In the genomic region with DNA sequence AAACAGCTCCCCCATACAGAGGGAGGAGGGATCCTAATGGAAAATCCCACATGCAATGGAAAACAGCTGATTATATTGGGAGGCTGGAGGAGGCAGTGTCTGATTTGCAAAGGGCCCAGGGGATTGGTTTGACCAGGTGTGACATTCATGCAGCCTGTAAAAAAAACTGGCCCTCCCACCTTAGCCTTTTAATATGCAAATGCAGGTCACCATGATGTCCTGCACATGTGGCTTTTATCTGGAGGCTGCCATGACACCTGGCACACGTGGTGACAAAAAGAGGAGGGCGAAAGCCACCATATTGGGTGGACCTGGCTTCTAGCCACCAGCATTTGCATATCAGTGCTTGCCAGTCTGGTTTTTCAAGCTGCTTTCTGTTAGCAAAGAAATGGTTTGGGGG, we compare ENCODE assay signal across 1 cellular context.
TF ChIP-seq lines count a peak whose summit lies in the region.

No MANE protein-coding gene starts in this region.

TF ChIP-seq in K562, 482 proteins besides CTCF, POLR2A, EP300 and RAD21:
- TF ChIP-seq, protein P1, sequence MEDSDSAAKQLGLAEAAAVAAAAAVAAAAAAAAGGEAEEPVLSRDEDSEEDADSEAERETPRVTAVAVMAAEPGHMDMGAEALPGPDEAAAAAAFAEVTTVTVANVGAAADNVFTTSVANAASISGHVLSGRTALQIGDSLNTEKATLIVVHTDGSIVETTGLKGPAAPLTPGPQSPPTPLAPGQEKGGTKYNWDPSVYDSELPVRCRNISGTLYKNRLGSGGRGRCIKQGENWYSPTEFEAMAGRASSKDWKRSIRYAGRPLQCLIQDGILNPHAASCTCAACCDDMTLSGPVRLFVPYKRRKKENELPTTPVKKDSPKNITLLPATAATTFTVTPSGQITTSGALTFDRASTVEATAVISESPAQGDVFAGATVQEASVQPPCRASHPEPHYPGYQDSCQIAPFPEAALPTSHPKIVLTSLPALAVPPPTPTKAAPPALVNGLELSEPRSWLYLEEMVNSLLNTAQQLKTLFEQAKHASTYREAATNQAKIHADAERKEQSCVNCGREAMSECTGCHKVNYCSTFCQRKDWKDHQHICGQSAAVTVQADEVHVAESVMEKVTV (CRISPR knock-in tag; IDR thresholded peaks at IDR 0.05): no peak
- TF ChIP-seq MXI1 (IDR thresholded peaks at IDR 0.05; ENCODE audit: low read depth, low read length): peak; percentile 55
- 0 out of 2 replicates have a peak, but pooled peaks have one; percentile 19 for TF ChIP-seq HCFC1 (IDR thresholded peaks at IDR 0.05; ENCODE audit: low read depth, low read length)
- TF ChIP-seq NCOR1 (IDR thresholded peaks at IDR 0.05): no peak
- 0 out of 2 replicates have a peak, but pooled peaks have one; percentile 3 for TF ChIP-seq ILK (tag; IDR thresholded peaks at IDR 0.05; ENCODE audit: borderline replicate concordance, low read depth)
- TF ChIP-seq, protein P2, sequence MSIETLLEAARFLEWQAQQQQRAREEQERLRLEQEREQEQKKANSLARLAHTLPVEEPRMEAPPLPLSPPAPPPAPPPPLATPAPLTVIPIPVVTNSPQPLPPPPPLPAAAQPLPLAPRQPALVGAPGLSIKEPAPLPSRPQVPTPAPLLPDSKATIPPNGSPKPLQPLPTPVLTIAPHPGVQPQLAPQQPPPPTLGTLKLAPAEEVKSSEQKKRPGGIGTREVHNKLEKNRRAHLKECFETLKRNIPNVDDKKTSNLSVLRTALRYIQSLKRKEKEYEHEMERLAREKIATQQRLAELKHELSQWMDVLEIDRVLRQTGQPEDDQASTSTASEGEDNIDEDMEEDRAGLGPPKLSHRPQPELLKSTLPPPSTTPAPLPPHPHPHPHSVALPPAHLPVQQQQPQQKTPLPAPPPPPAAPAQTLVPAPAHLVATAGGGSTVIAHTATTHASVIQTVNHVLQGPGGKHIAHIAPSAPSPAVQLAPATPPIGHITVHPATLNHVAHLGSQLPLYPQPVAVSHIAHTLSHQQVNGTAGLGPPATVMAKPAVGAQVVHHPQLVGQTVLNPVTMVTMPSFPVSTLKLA (conservative IDR thresholded peaks at IDR 0.05): peak; percentile 15 to 53; a peak in 2 of 4 replicates
- TF ChIP-seq ELF1 (tag; IDR thresholded peaks at IDR 0.05): no peak
- TF ChIP-seq, protein P3, sequence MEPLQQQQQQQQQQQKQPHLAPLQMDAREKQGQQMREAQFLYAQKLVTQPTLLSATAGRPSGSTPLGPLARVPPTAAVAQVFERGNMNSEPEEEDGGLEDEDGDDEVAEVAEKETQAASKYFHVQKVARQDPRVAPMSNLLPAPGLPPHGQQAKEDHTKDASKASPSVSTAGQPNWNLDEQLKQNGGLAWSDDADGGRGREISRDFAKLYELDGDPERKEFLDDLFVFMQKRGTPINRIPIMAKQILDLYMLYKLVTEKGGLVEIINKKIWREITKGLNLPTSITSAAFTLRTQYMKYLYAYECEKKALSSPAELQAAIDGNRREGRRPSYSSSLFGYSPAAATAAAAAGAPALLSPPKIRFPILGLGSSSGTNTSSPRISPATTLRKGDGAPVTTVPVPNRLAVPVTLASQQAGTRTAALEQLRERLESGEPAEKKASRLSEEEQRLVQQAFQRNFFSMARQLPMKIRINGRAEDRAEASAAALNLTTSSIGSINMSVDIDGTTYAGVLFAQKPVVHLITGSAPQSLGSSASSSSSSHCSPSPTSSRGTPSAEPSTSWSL (CRISPR knock-in tag; IDR thresholded peaks at IDR 0.05; ENCODE audit: borderline replicate concordance): no peak
- TF ChIP-seq, protein P4, sequence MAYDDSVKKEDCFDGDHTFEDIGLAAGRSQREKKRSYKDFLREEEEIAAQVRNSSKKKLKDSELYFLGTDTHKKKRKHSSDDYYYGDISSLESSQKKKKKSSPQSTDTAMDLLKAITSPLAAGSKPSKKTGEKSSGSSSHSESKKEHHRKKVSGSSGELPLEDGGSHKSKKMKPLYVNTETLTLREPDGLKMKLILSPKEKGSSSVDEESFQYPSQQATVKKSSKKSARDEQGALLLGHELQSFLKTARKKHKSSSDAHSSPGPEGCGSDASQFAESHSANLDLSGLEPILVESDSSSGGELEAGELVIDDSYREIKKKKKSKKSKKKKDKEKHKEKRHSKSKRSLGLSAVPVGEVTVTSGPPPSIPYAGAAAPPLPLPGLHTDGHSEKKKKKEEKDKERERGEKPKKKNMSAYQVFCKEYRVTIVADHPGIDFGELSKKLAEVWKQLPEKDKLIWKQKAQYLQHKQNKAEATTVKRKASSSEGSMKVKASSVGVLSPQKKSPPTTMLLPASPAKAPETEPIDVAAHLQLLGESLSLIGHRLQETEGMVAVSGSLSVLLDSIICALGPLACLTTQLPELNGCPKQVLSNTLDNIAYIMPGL (CRISPR knock-in tag; IDR thresholded peaks at IDR 0.05): 0 out of 2 replicates have a peak, but pooled peaks have one; percentile 25
- TF ChIP-seq EZH2 (IDR thresholded peaks at IDR 0.05; ENCODE audit: borderline replicate concordance, low read depth, low read length): no peak
- TF ChIP-seq BHLHE40 (IDR thresholded peaks at IDR 0.05; ENCODE audit: low read length): no peak
- TF ChIP-seq, protein P5, sequence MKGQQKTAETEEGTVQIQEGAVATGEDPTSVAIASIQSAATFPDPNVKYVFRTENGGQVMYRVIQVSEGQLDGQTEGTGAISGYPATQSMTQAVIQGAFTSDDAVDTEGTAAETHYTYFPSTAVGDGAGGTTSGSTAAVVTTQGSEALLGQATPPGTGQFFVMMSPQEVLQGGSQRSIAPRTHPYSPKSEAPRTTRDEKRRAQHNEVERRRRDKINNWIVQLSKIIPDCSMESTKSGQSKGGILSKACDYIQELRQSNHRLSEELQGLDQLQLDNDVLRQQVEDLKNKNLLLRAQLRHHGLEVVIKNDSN (CRISPR knock-in tag; IDR thresholded peaks at IDR 0.05): peak; percentile 52
- TF ChIP-seq, protein P6, sequence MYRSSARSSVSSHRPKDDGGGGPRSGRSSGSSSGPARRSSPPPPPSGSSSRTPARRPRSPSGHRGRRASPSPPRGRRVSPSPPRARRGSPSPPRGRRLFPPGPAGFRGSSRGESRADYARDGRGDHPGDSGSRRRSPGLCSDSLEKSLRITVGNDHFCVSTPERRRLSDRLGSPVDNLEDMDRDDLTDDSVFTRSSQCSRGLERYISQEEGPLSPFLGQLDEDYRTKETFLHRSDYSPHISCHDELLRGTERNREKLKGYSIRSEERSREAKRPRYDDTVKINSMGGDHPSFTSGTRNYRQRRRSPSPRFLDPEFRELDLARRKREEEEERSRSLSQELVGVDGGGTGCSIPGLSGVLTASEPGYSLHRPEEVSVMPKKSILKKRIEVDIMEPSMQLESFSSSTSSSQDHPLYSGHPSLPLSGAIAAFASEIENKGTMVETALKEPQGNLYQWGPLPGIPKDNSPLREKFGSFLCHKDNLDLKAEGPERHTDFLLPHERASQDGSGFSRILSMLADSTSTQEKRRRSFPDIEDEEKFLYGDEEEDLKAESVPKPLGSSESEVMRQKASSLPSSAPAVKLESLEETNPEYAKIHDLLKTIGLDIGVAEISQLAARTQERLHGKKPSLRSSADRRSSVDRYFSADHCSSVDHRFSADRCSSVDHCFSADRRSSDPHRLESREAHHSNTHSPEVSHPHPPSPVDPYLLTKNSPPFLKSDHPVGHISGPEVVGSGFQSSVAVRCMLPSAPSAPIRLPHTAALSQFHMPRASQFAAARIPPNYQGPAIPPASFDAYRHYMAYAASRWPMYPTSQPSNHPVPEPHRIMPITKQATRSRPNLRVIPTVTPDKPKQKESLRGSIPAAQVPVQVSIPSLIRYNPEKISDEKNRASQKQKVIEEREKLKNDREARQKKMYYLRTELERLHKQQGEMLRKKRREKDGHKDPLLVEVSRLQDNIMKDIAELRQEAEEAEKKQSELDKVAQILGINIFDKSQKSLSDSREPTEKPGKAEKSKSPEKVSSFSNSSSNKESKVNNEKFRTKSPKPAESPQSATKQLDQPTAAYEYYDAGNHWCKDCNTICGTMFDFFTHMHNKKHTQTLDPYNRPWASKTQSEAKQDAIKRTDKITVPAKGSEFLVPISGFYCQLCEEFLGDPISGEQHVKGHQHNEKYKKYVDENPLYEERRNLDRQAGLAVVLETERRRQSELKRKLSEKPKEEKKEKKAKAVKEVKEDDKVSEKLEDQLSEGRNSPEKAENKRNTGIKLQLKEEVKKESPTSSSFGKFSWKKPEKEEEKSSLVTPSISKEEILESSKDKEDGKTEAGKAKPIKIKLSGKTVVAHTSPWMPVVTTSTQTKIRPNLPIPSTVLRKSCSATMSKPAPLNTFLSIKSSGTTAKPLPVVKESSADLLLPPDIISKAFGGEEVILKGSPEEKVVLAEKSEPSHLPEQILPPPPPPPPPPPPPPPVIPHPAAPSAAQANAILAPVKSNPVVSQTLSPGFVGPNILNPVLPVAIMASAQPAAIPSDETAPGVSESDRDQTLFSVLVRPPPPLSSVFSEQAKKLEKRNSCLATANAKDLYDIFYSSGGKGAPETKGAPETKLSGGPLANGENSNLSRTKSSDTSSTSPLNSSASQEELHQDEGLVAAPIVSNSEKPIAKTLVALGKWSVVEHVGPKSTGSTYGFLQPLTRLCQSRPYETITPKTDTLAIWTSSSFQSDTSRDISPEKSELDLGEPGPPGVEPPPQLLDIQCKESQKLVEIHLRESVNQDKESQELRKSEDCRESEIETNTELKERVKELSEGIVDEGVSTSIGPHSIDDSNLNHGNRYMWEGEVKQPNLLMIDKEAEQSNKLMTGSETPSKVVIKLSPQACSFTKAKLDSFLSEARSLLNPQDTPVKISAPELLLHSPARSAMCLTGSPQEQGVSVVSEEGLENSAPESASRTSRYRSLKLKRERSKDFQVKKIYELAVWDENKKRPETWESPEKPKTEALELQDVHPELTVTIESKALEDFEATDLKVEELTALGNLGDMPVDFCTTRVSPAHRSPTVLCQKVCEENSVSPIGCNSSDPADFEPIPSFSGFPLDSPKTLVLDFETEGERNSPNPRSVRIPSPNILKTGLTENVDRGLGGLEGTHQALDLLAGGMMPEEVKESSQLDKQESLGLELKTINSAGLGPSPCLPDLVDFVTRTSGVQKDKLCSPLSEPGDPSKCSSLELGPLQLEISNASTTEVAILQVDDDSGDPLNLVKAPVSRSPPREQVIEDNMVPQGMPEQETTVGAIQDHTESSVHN (IDR thresholded peaks at IDR 0.05; ENCODE audit: borderline replicate concordance in 1 of 2, low read depth in 1 of 2): no peak
- TF ChIP-seq MYC (IDR thresholded peaks at IDR 0.05; ENCODE audit: low read depth, low read length): peak; percentile 49; the same call in 1 of the 2 replicates
- TF ChIP-seq MYC (CRISPR knock-in tag; IDR thresholded peaks at IDR 0.05; ENCODE audit: borderline replicate concordance, low read depth): no peak
- TF ChIP-seq, protein P7, sequence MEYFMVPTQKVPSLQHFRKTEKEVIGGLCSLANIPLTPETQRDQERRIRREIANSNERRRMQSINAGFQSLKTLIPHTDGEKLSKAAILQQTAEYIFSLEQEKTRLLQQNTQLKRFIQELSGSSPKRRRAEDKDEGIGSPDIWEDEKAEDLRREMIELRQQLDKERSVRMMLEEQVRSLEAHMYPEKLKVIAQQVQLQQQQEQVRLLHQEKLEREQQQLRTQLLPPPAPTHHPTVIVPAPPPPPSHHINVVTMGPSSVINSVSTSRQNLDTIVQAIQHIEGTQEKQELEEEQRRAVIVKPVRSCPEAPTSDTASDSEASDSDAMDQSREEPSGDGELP (CRISPR knock-in tag; IDR thresholded peaks at IDR 0.05; ENCODE audit: borderline replicate concordance): 0 out of 2 replicates have a peak, but pooled peaks have one; percentile 7
- TF ChIP-seq, protein P8, sequence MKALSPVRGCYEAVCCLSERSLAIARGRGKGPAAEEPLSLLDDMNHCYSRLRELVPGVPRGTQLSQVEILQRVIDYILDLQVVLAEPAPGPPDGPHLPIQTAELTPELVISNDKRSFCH (CRISPR knock-in tag; IDR thresholded peaks at IDR 0.05): no peak
- TF ChIP-seq, protein P8 (tag; IDR thresholded peaks at IDR 0.05): peak; percentile 4; the same call in 1 of the 2 replicates
- no peak for TF ChIP-seq KLF1 (tag; IDR thresholded peaks at IDR 0.05)
- peak; percentile 69; the same call in 1 of the 2 replicates for TF ChIP-seq PRMT5 (CRISPR knock-in tag; IDR thresholded peaks at IDR 0.05)
- TF ChIP-seq SIN3A (IDR thresholded peaks at IDR 0.05; ENCODE audit: borderline replicate concordance in 2 of 2, control insufficient read depth in 1 of 2, low read depth in 2 of 2, low read length in 2 of 2): peak in 1 of 2 experiments; percentile 53; a peak in 1 of 4 replicates
- TF ChIP-seq, protein P9, sequence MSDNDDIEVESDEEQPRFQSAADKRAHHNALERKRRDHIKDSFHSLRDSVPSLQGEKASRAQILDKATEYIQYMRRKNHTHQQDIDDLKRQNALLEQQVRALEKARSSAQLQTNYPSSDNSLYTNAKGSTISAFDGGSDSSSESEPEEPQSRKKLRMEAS (CRISPR knock-in tag; IDR thresholded peaks at IDR 0.05): peak; percentile 76
- TF ChIP-seq, protein P10, sequence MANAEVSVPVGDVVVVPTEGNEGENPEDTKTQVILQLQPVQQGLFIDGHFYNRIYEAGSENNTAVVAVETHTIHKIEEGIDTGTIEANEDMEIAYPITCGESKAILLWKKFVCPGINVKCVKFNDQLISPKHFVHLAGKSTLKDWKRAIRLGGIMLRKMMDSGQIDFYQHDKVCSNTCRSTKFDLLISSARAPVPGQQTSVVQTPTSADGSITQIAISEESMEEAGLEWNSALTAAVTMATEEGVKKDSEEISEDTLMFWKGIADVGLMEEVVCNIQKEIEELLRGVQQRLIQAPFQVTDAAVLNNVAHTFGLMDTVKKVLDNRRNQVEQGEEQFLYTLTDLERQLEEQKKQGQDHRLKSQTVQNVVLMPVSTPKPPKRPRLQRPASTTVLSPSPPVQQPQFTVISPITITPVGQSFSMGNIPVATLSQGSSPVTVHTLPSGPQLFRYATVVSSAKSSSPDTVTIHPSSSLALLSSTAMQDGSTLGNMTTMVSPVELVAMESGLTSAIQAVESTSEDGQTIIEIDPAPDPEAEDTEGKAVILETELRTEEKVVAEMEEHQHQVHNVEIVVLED (CRISPR knock-in tag; IDR thresholded peaks at IDR 0.05): no peak
- no peak for TF ChIP-seq FOXK1 (CRISPR knock-in tag; IDR thresholded peaks at IDR 0.05; ENCODE audit: borderline replicate concordance)
- no peak for TF ChIP-seq NR2F6 (CRISPR knock-in tag; IDR thresholded peaks at IDR 0.05)
